23 cellular contexts compared by ENCODE assay signal in genomic region chr17:73654241-73654640, GRCh38.
"Had no signal": no experiment of that assay in that cellular context is flagged by ENCODE, and none has a peak within 500 bp of the region (broad histone marks: within the 10 kb centered on the region; RNA-seq: fewer than 3 reads in every experiment).

No MANE protein-coding gene starts in this region.

- H3K4me1 ChIP-seq: SJSA1 had no signal

- H3K27ac ChIP-seq: HL-60, SJSA1, SK-N-MC had no signal

- DNase-seq: IMR-90, Karpas-422, KG1, MG63, NCI-H1092 treated with DMSO at 0.1 percent for 48 hours, NCI-H1436, NCI-H187, NCI-H2029, NCI-H2081 treated with DMSO at 0.1 percent for 48 hours, NCI-H2171, NCI-H226, NCI-H446, NCI-H510A, NCI-H524 treated with DMSO at 0.1 percent for 48 hours, NCI-H69, NCI-H774, Right ventricle myocardium superior, RPMI8226, SIG-M5 had no signal

- H3K36me3 ChIP-seq: MG63, SJSA1 had no signal

- FAIRE-seq: RCC 7860 had no signal

- H3K4me3 ChIP-seq: MG63, SJSA1, SK-N-MC had no signal
